9 cellular contexts compared by ENCODE assay signal in genomic region chr1:186985889-186986491, GRCh38.
DNase-seq lines count a peak whose midpoint lies in the region; ATAC-seq and TF ChIP-seq lines count a peak whose summit lies in the region.
"Had no signal": no experiment of that assay in that cellular context is flagged by ENCODE, and none has a peak within 500 bp of the region (broad histone marks: within the 10 kb centered on the region; RNA-seq: fewer than 3 reads in every experiment).

No MANE protein-coding gene starts in this region.

- no peaks in the 10 kb centered on the region for H3K9me3 ChIP-seq in CD8-positive, alpha-beta T cell (ENCODE audit: low read length)

- POLR2A ChIA-PET in CD8-positive, alpha-beta T cell (lab: Charles Lee) = no interaction called here

- TF ChIP-seq CTCF in CD8-positive, alpha-beta T cell (IDR thresholded peaks at IDR 0.05) = peak; percentile 67
- TF ChIP-seq CTCF in type B pancreatic cell (conservative IDR thresholded peaks at IDR 0.05) = peak; percentile 91

- no peak overlapping the region for H3K27ac Mint-ChIP-seq in CD8-positive, alpha-beta T cell
- no peak overlapping the region for H3K27ac Mint-ChIP-seq in type B pancreatic cell
- no peak overlapping the region for H3K27ac Mint-ChIP-seq in activated naive CD8-positive, alpha-beta T cell treated with anti-CD3 and anti-CD28 coated beads for 36 hours
- H3K27ac Mint-ChIP-seq: T-helper 1 cell treated with Interleukin-12 subunit alpha and Interleukin-12 subunit beta and Interleukin-4 antibody, amounts not matched to agents 30 μg/mL and 1 μg/mL, for 36 hours had no signal

- no peaks in the 10 kb centered on the region for H3K4me1 ChIP-seq in CD8-positive, alpha-beta T cell (ENCODE audit: insufficient read depth, low read length)

- no peak overlapping the region for H3K4me3 ChIP-seq in CD8-positive, alpha-beta T cell (ENCODE audit: low read depth, low read length)

- H3K4me1 Mint-ChIP-seq in CD8-positive, alpha-beta T cell (ENCODE audit: low read depth) = no peaks in the 10 kb centered on the region
- no peaks in the 10 kb centered on the region for H3K4me1 Mint-ChIP-seq in type B pancreatic cell (ENCODE audit: unreplicated experiment)
- no peaks in the 10 kb centered on the region for H3K4me1 Mint-ChIP-seq in activated naive CD8-positive, alpha-beta T cell treated with anti-CD3 and anti-CD28 coated beads for 36 hours

- H3K27ac ChIP-seq in CD8-positive, alpha-beta T cell (ENCODE audit: low read depth, low read length) = no peak overlapping the region

- no peaks in the 10 kb centered on the region for H3K36me3 Mint-ChIP-seq in CD8-positive, alpha-beta T cell
- H3K36me3 Mint-ChIP-seq in type B pancreatic cell = no peaks in the 10 kb centered on the region
- H3K36me3 Mint-ChIP-seq in activated naive CD8-positive, alpha-beta T cell treated with anti-CD3 and anti-CD28 coated beads for 36 hours = no peaks in the 10 kb centered on the region

- in situ Hi-C loops in T47D (cut with HindIII; ENCODE audit: low pct_unique_long_range_greater_than_20kb, low sequenced_read_pairs) = no loop called here

- no peak for DNase-seq in CD8-positive, alpha-beta T cell
- DNase-seq in NCI-H69 (lab: John Stamatoyannopoulos, UW) = peak; percentile 84
- DNase-seq in T47D (ENCODE audit: low read depth in 1 of 2, low spot score in 1 of 2) = peak; percentile 10 to 78
- no peak for DNase-seq in left colon
- no peak for DNase-seq in type B pancreatic cell (ENCODE audit: extremely low spot score, unreplicated experiment)
- DNase-seq in activated naive CD8-positive, alpha-beta T cell treated with anti-CD3 and anti-CD28 coated beads for 36 hours = no peak

- CTCF ChIA-PET in CD8-positive, alpha-beta T cell (lab: Charles Lee) = interaction anchor here (0.8 to 1.5 kb wide), 5 partner anchors 11 to 712 kb away, joined by 3 to 12 read pairs (median 4); no protein-coding TSS in a partner anchor

- H3K27me3 ChIP-seq in CD8-positive, alpha-beta T cell (ENCODE audit: insufficient read depth, low read length) = no peaks in the 10 kb centered on the region

- no peaks in the 10 kb centered on the region for H3K36me3 ChIP-seq in CD8-positive, alpha-beta T cell (ENCODE audit: insufficient read depth, low read length)

- ATAC-seq in CD8-positive, alpha-beta T cell = no peak
- ATAC-seq in GM19035 (IDR thresholded peaks at IDR 0.05; ENCODE audit: unreplicated experiment) (peak; percentile 77), HG03520 (IDR thresholded peaks at IDR 0.05; ENCODE audit: unreplicated experiment) (peak; percentile 70), left colon (peak; percentile 71)

- no peaks in the 10 kb centered on the region for H3K9me3 Mint-ChIP-seq in CD8-positive, alpha-beta T cell
- H3K9me3 Mint-ChIP-seq in type B pancreatic cell = no peaks in the 10 kb centered on the region
- H3K9me3 Mint-ChIP-seq in activated naive CD8-positive, alpha-beta T cell treated with anti-CD3 and anti-CD28 coated beads for 36 hours = no peaks in the 10 kb centered on the region
- H3K9me3 Mint-ChIP-seq: T-helper 1 cell treated with Interleukin-12 subunit alpha and Interleukin-12 subunit beta and Interleukin-4 antibody, amounts not matched to agents 30 μg/mL and 1 μg/mL, for 36 hours had no signal

- no peaks in the 10 kb centered on the region for H3K27me3 Mint-ChIP-seq in CD8-positive, alpha-beta T cell (ENCODE audit: low read depth)
- H3K27me3 Mint-ChIP-seq in type B pancreatic cell = peaks cover 17% of the 10 kb centered on the region
- H3K27me3 Mint-ChIP-seq in activated naive CD8-positive, alpha-beta T cell treated with anti-CD3 and anti-CD28 coated beads for 36 hours = no peaks in the 10 kb centered on the region

- intact Hi-C loops in CD8-positive, alpha-beta T cell (cut with DNase I, micrococcal nuclease) = loop anchor here (1.0 to 5.0 kb wide), 6 partner anchors 379 to 1174 kb away; no protein-coding TSS in a partner anchor
- intact Hi-C loops in left colon (cut with DNase I, micrococcal nuclease) = loop anchor here in 1 of 2 donors (5.0 to 10.0 kb wide), 3 partner anchors 151 to 379 kb away; partner anchors contain the start of gene PTGS2

- H3K4me3 Mint-ChIP-seq in CD8-positive, alpha-beta T cell = no peak overlapping the region
- H3K4me3 Mint-ChIP-seq in type B pancreatic cell = no peak overlapping the region
- no peak overlapping the region for H3K4me3 Mint-ChIP-seq in activated naive CD8-positive, alpha-beta T cell treated with anti-CD3 and anti-CD28 coated beads for 36 hours
- H3K4me3 Mint-ChIP-seq: T-helper 1 cell treated with Interleukin-12 subunit alpha and Interleukin-12 subunit beta and Interleukin-4 antibody, amounts not matched to agents 30 μg/mL and 1 μg/mL, for 36 hours had no signal

Comparison
In these comparisons a context has a peak if more than half of its experiments do, and no peak if none do; other contexts are left out.
1. DNase-seq: peak in NCI-H69 (single experiment) and T47D (2 of 2); none in CD8-positive, alpha-beta T cell (0 of 7), left colon (0 of 2), type B pancreatic cell (single experiment) and activated naive CD8-positive, alpha-beta T cell treated with anti-CD3 and anti-CD28 coated beads for 36 hours (single experiment).